Comparison of ENCODE assay signal across 16 cellular contexts in genomic region chr14:91728616-91729183, GRCh38. TPM values are rescaled to one million over a fixed set of nuclear protein-coding genes. Genes with fewer than 3 reads are reported as not detected.
"Had no signal": no experiment of that assay in that cellular context is flagged by ENCODE, and none has a peak within 500 bp of the region (broad histone marks: within the 10 kb centered on the region; RNA-seq: fewer than 3 reads in every experiment).

No MANE protein-coding gene starts in this region.

- H3K27ac ChIP-seq: colonic mucosa, esophagus squamous epithelium, stomach had no signal

- H3K27me3 ChIP-seq: colonic mucosa, esophagus squamous epithelium, sigmoid colon, stomach had no signal

- H3K9me3 Mint-ChIP-seq: activated CD4-positive, alpha-beta T cell treated with anti-CD3 and anti-CD28 coated beads, Interleukin-2, amount 10 ng/mL, durations not matched to agents 7 days and 5 days; activated T-cell treated with anti-CD3 and anti-CD28 coated beads, Interleukin-2, amount 50 U/mL, for 4 hours; nephron; WTC11 had no signal

- H3K36me3 Mint-ChIP-seq: WTC11 had no signal

- H3K4me1 Mint-ChIP-seq: nephron, WTC11 had no signal

- H3K4me3 ChIP-seq: colonic mucosa, esophagus squamous epithelium, sigmoid colon, stomach had no signal

- ATAC-seq: left ventricle myocardium superior, WTC11 had no signal

- DNase-seq: activated CD4-positive, alpha-beta T cell treated with anti-CD3 and anti-CD28 coated beads, Interleukin-2, amount 10 ng/mL, durations not matched to agents 7 days and 5 days; activated T-cell treated with anti-CD3 and anti-CD28 coated beads, Interleukin-2, amount 50 U/mL, for 4 hours; colonic mucosa; esophagus squamous epithelium; kidney; left ventricle myocardium superior; mesenchymal stem cell; sigmoid colon; stimulated activated CD4-positive, alpha-beta T cell treated with anti-CD3 and anti-CD28 coated beads, Interleukin-12 subunit alpha, Interleukin-12 subunit beta, amount 100 ng/mL, for 4 hours; stimulated activated CD4-positive, alpha-beta T cell treated with anti-CD3 and anti-CD28 coated beads, Interleukin-4, amount 100 ng/mL, for 1 hour; stimulated activated CD8-positive, alpha-beta memory T cell treated with anti-CD3 and anti-CD28 coated beads, Interleukin-4, amount 100 ng/mL, for 48 hours; stomach had no signal

- H3K4me1 ChIP-seq: colonic mucosa had no signal

- FAIRE-seq: kidney, urothelium cell line had no signal

- H3K9me3 ChIP-seq: colonic mucosa, esophagus squamous epithelium, sigmoid colon, stomach had no signal

- H3K27ac Mint-ChIP-seq: activated CD4-positive, alpha-beta T cell treated with anti-CD3 and anti-CD28 coated beads, Interleukin-2, amount 10 ng/mL, durations not matched to agents 7 days and 5 days; nephron; WTC11 had no signal

- H3K27me3 Mint-ChIP-seq: activated CD4-positive, alpha-beta T cell treated with anti-CD3 and anti-CD28 coated beads, Interleukin-2, amount 10 ng/mL, durations not matched to agents 7 days and 5 days had no signal

- H3K4me3 Mint-ChIP-seq: activated CD4-positive, alpha-beta T cell treated with anti-CD3 and anti-CD28 coated beads, Interleukin-2, amount 10 ng/mL, durations not matched to agents 7 days and 5 days; activated T-cell treated with anti-CD3 and anti-CD28 coated beads, Interleukin-2, amount 50 U/mL, for 4 hours; nephron; WTC11 had no signal

- H3K36me3 ChIP-seq: colonic mucosa, esophagus squamous epithelium, sigmoid colon, stomach had no signal

RNA-seq across cellular contexts. Expression of gene CATSPERB, which starts 3.2 kb away (rescaled TPM):
- total RNA-seq: osteocyte had no signal
